ENCODE assay signal across 8 cellular contexts in the genomic region with DNA sequence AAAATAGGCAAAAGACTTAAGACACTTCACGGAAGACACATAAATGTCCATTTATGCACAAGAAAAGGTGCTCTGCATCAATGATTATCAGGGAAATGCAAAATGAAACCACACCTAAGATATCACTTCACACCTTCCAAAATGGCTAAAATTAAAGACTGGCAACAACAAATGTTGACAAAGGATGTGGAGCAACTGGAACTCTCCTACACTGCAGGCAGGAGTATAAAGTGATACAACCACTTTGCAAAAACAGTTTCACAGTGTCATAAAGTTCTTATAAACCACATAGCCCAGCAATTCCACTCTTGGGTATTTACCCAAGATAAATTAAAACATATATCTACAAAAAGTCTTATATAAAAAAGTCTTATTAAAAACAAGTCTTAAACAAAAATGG. TPM values are rescaled to one million over a fixed set of nuclear protein-coding genes. Genes with fewer than 3 reads are reported as not detected.
"Had no signal": no experiment of that assay in that cellular context is flagged by ENCODE, and none has a peak within 500 bp of the region (broad histone marks: within the 10 kb centered on the region; RNA-seq: fewer than 3 reads in every experiment).

No MANE protein-coding gene starts in this region.

- FAIRE-seq: HTR-8/SVneo had no signal

- H3K27ac ChIP-seq: KMS-11 had no signal

- H3K4me2 ChIP-seq: KMS-11 had no signal

- H3K9ac ChIP-seq: KMS-11 had no signal

- DNase-seq: IMR-90, KBM-7, KG1 had no signal

RNA-seq across cellular contexts. Expression of a gene that starts 52.8 kb away (rescaled TPM):
- total RNA-seq: HT-29, HT1080, IMR-90 had no signal
- polyA plus RNA-seq: IgD-negative memory B cell, IMR-90 had no signal
